In genomic region chr5:13572188-13572587, GRCh38 we compare ENCODE assay signal across 32 cellular contexts.
"Had no signal": no experiment of that assay in that cellular context is flagged by ENCODE, and none has a peak within 500 bp of the region (broad histone marks: within the 10 kb centered on the region; RNA-seq: fewer than 3 reads in every experiment).

No MANE protein-coding gene starts in this region.

- H3K27me3 ChIP-seq: Peyer's patch, SJCRH30 had no signal

- H3K27ac ChIP-seq: KMS-11, Peyer's patch, RWPE1, SJCRH30, SK-N-MC had no signal

- H3K27ac Mint-ChIP-seq: T-cell had no signal

- H3K36me3 ChIP-seq: Peyer's patch, SJCRH30 had no signal

- H3K4me1 Mint-ChIP-seq: T-cell had no signal

- DNase-seq: Karpas-422; KBM-7; MM.1S; MV-4-11; NCI-H1092; NCI-H1105; NCI-H1417; NCI-H1436; NCI-H146; NCI-H1694; NCI-H187; NCI-H2029 treated with DMSO at 0.1 percent for 48 hours; NCI-H2107; NCI-H2171; NCI-H226; NCI-H446 treated with DMSO at 0.1 percent for 48 hours; NCI-H510A; NCI-H524 treated with DMSO at 0.1 percent for 48 hours; NCI-H526 treated with DMSO at 0.1 percent for 48 hours; NCI-H774; NK-92 treated with Interleukin-12 subunit alpha and Interleukin-12 subunit beta, amount 100 ng/mL, for 24 hours; OCI-M1; PC-3; Peyer's patch; SHP77; SIG-M5; SJCRH30; T-cell had no signal

- ATAC-seq: PC-3, Right ventricle myocardium inferior, T-cell had no signal

- H3K36me3 Mint-ChIP-seq: T-cell had no signal

- H3K4me1 ChIP-seq: Peyer's patch, SJCRH30 had no signal

- H3K4me2 ChIP-seq: KMS-11 had no signal

- H3K9me3 ChIP-seq: Peyer's patch, SJCRH30 had no signal

- H3K27me3 Mint-ChIP-seq: T-cell had no signal

- H3K4me3 Mint-ChIP-seq: T-cell had no signal

- H3K9ac ChIP-seq: KMS-11 had no signal

- H3K4me3 ChIP-seq: Peyer's patch, SJCRH30, SK-N-MC had no signal
